ENCODE assay signal across 16 cellular contexts in genomic region chr2:216502776-216503629, GRCh38. TPM values are rescaled to one million over a fixed set of nuclear protein-coding genes. Genes with fewer than 3 reads are reported as not detected.
A peak's percentile ranks its signal among the peaks of the same experiment; 100 is the strongest.
DNase-seq lines count a peak whose midpoint lies in the region; ATAC-seq, FAIRE-seq and TF ChIP-seq lines count a peak whose summit lies in the region.
"Had no signal": no experiment of that assay in that cellular context is flagged by ENCODE, and none has a peak within 500 bp of the region (broad histone marks: within the 10 kb centered on the region; RNA-seq: fewer than 3 reads in every experiment).

No MANE protein-coding gene starts in this region.

- CTCF ChIA-PET in IMR-90 (lab: Yijun Ruan, JAX): no interaction called here

- H3K56ac ChIP-seq in IMR-90 (ENCODE audit: extremely low read depth, insufficient read depth, low read length): no peak overlapping the region

- H3K36me3 ChIP-seq in cardiac muscle cell (peaks cover 37% of the 10 kb centered on the region), IMR-90 (ENCODE audit: control insufficient read depth, insufficient read depth, low read length) (peaks cover 49% of the 10 kb centered on the region), astrocyte (ENCODE audit: insufficient read depth, low read length) (peaks cover 58% of the 10 kb centered on the region)

- H2BK120ac ChIP-seq in IMR-90 (ENCODE audit: low read depth, low read length): no peak overlapping the region

- H3K23ac ChIP-seq in IMR-90 (ENCODE audit: low read depth, low read length): peak overlapping the region; percentile 31; the same call in 1 of the 2 replicates

- H3K9me3 Mint-ChIP-seq in astrocyte (ENCODE audit: unreplicated experiment): no peaks in the 10 kb centered on the region
- no peaks in the 10 kb centered on the region for H3K9me3 Mint-ChIP-seq in stimulated activated memory B cell treated with anti-CD40 and anti-IgM and Interleukin-4, amounts not matched to agents 10 μg/mL and 1 μg/mL and 100 μg/mL, for 72 hours
- no peaks in the 10 kb centered on the region for H3K9me3 Mint-ChIP-seq in naive thymus-derived CD8-positive, alpha-beta T cell

- peaks cover 16% of the 10 kb centered on the region for H3K9me1 ChIP-seq in IMR-90 (ENCODE audit: insufficient read depth, low read length)

- peaks cover 69% of the 10 kb centered on the region for H4K20me1 ChIP-seq in IMR-90 (ENCODE audit: insufficient read depth, low read length)
- H4K20me1 ChIP-seq in astrocyte (ENCODE audit: insufficient read depth, low read length): peaks cover 81% of the 10 kb centered on the region

- POLR2A ChIA-PET in IMR-90 (lab: Charles Lee; ENCODE audit: unreplicated experiment): no interaction called here
- POLR2A ChIA-PET in naive thymus-derived CD8-positive, alpha-beta T cell (lab: Charles Lee): no interaction called here

- no TSS peak for BruUV-seq in IMR-90 (replicated peaks; lab: Mats Ljungman, UMichigan)

- in situ Hi-C loops in IMR-90 (cut with MboI; ENCODE audit: low sequenced_read_pairs): loop anchor here (25.0 kb wide), 1 partner anchor 1009 kb away; no protein-coding TSS in a partner anchor

- H3K4me1 Mint-ChIP-seq in astrocyte (ENCODE audit: low read depth, unreplicated experiment): peaks cover 46% of the 10 kb centered on the region
- peaks cover 51% of the 10 kb centered on the region for H3K4me1 Mint-ChIP-seq in stimulated activated memory B cell treated with anti-CD40 and anti-IgM and Interleukin-4, amounts not matched to agents 10 μg/mL and 1 μg/mL and 100 μg/mL, for 72 hours
- H3K4me1 Mint-ChIP-seq in naive thymus-derived CD8-positive, alpha-beta T cell: peaks cover 21 to 58% (median 53%) of the 10 kb centered on the region in 4 donors

- no peak overlapping the region for H2AK5ac ChIP-seq in IMR-90 (ENCODE audit: low read depth, low read length)

- H3K4me3 ChIP-seq in cardiac muscle cell: no peak overlapping the region
- no peak overlapping the region for H3K4me3 ChIP-seq in IMR-90 (ENCODE audit: insufficient read depth, low read depth, low read length)
- H3K4me3 ChIP-seq in astrocyte (ENCODE audit: insufficient read depth, low read depth, low read length): no peak overlapping the region
- H3K4me3 ChIP-seq: adrenal gland, stomach had no signal

- no peak overlapping the region for H3K14ac ChIP-seq in IMR-90 (replicated peaks; ENCODE audit: low read depth, low read length)

- WGBS in IMR-90 (ENCODE audit: extremely low coverage in 2 of 2, insufficient read length in 1 of 2), 2 experiments: 94% methylated on average over 3 of the region's 8 CpGs; no CpG with 5 or more reads in 1 of the 2 experiments

- no peak for ATAC-seq in Right ventricle myocardium superior (ENCODE audit: poor library complexity)
- ATAC-seq in IMR-90 (ENCODE audit: low read depth): no peak
- ATAC-seq in stimulated activated memory B cell treated with anti-CD40 and anti-IgM and Interleukin-4, amounts not matched to agents 10 μg/mL and 1 μg/mL and 100 μg/mL, for 72 hours: no peak
- ATAC-seq in naive thymus-derived CD8-positive, alpha-beta T cell: no peak
- ATAC-seq in GM19023 (IDR thresholded peaks at IDR 0.05; ENCODE audit: unreplicated experiment): no peak
- ATAC-seq: right cardiac atrium had no signal

- no peak overlapping the region for H3K9ac ChIP-seq in IMR-90 (ENCODE audit: low read depth, low read length)
- peak overlapping the region; percentile 13 for H3K9ac ChIP-seq in astrocyte (ENCODE audit: low read length)

- H3K36me3 Mint-ChIP-seq in astrocyte (ENCODE audit: low read depth, unreplicated experiment): peaks cover 45% of the 10 kb centered on the region
- peaks cover 86% of the 10 kb centered on the region for H3K36me3 Mint-ChIP-seq in stimulated activated memory B cell treated with anti-CD40 and anti-IgM and Interleukin-4, amounts not matched to agents 10 μg/mL and 1 μg/mL and 100 μg/mL, for 72 hours
- H3K36me3 Mint-ChIP-seq in naive thymus-derived CD8-positive, alpha-beta T cell: peaks cover 16 to 73% (median 19%) of the 10 kb centered on the region in 3 donors

- H3K4me3 Mint-ChIP-seq in astrocyte (ENCODE audit: unreplicated experiment): peak overlapping the region; percentile 79
- peak overlapping the region; percentile 33 for H3K4me3 Mint-ChIP-seq in stimulated activated memory B cell treated with anti-CD40 and anti-IgM and Interleukin-4, amounts not matched to agents 10 μg/mL and 1 μg/mL and 100 μg/mL, for 72 hours
- H3K4me3 Mint-ChIP-seq in naive thymus-derived CD8-positive, alpha-beta T cell: peak overlapping the region in 1 of 10 donors; percentile 43

- no peak for FAIRE-seq in astrocyte (lab: Jason Lieb, UNC)
- FAIRE-seq: G401.6, H54 had no signal

- no peak overlapping the region for H2BK5ac ChIP-seq in IMR-90 (ENCODE audit: low read depth, low read length, poor library complexity, severe bottlenecking)

- no peak overlapping the region for H2AK9ac ChIP-seq in IMR-90 (replicated peaks; ENCODE audit: low read depth, low read length, poor library complexity)

- H3K4me1 ChIP-seq in cardiac muscle cell (ENCODE audit: low read depth) (peaks cover 18% of the 10 kb centered on the region), IMR-90 (ENCODE audit: control insufficient read depth, insufficient read depth, low read length) (peaks cover 2% of the 10 kb centered on the region; the same call in 1 of the 2 replicates), astrocyte (ENCODE audit: insufficient read depth, low read length) (peaks cover 22% of the 10 kb centered on the region)
- H3K4me1 ChIP-seq: BE2C had no signal

- H4K8ac ChIP-seq in IMR-90 (ENCODE audit: low read depth in 2 of 2, low read length in 2 of 2): no peak overlapping the region

- H3K27me3 Mint-ChIP-seq in astrocyte (ENCODE audit: low read depth, unreplicated experiment): no peaks in the 10 kb centered on the region
- H3K27me3 Mint-ChIP-seq in stimulated activated memory B cell treated with anti-CD40 and anti-IgM and Interleukin-4, amounts not matched to agents 10 μg/mL and 1 μg/mL and 100 μg/mL, for 72 hours: no peaks in the 10 kb centered on the region
- H3K27me3 Mint-ChIP-seq in naive thymus-derived CD8-positive, alpha-beta T cell: no peaks in the 10 kb centered on the region

- no peak overlapping the region for H2BK20ac ChIP-seq in IMR-90 (ENCODE audit: low read depth, low read length)

- no peak for TF ChIP-seq POLR2A in IMR-90 (IDR thresholded peaks at IDR 0.05; ENCODE audit: low read depth, low read length)

- intact Hi-C loops in Right ventricle myocardium superior (cut with DNase I) (no loop called here), IMR-90 (cut with micrococcal nuclease) (no loop called here)

- DNase-seq in cardiac muscle cell (ENCODE audit: low read depth in 1 of 2, low spot score in 1 of 2) (no peak), Right ventricle myocardium superior (no peak), IMR-90 (no peak), astrocyte (ENCODE audit: low read depth) (no peak)
- DNase-seq in naive thymus-derived CD8-positive, alpha-beta T cell: no peak
- no peak for DNase-seq in effector CD4-positive, alpha-beta T cell
- DNase-seq: adrenal gland, BE2C, cortex of kidney, NCI-H2171, right cardiac atrium, stomach had no signal

- H2AFZ ChIP-seq in IMR-90 (replicated peaks; ENCODE audit: low read length, poor library complexity) (no peak overlapping the region), astrocyte (ENCODE audit: low read depth, low read length) (no peak overlapping the region)

- peaks cover 41 to 78% of the 10 kb centered on the region in 2 experiments for H3K79me1 ChIP-seq in IMR-90 (ENCODE audit: low read depth in 1 of 2, low read length in 2 of 2)

- no peak overlapping the region for H3K4ac ChIP-seq in IMR-90 (ENCODE audit: low read depth, low read length)

- no peak for TF ChIP-seq CTCF in cardiac muscle cell (IDR thresholded peaks at IDR 0.05; ENCODE audit: low read depth, low read length)
- TF ChIP-seq CTCF in IMR-90 (conservative IDR thresholded peaks at IDR 0.05; ENCODE audit: low read depth, low read length): no peak
- TF ChIP-seq CTCF in astrocyte (IDR thresholded peaks at IDR 0.05; ENCODE audit: insufficient read depth, low read depth, low read length): no peak

- no peak overlapping the region for H3K18ac ChIP-seq in IMR-90 (ENCODE audit: low read depth, low read length)

- peak overlapping the region; percentile 14 for H3K27ac Mint-ChIP-seq in astrocyte (ENCODE audit: unreplicated experiment)
- H3K27ac Mint-ChIP-seq in stimulated activated memory B cell treated with anti-CD40 and anti-IgM and Interleukin-4, amounts not matched to agents 10 μg/mL and 1 μg/mL and 100 μg/mL, for 72 hours: no peak overlapping the region
- H3K27ac Mint-ChIP-seq in naive thymus-derived CD8-positive, alpha-beta T cell: peak overlapping the region in 3 of 10 donors; percentile 9 to 60 (median 37)

- H3K79me2 ChIP-seq in astrocyte (ENCODE audit: insufficient read depth, low read length): peaks cover 58% of the 10 kb centered on the region

- no peak overlapping the region for H2BK15ac ChIP-seq in IMR-90 (ENCODE audit: low read depth, low read length)

- H4K91ac ChIP-seq in IMR-90 (ENCODE audit: insufficient read depth, low read depth, low read length): no peak overlapping the region

- H3K4me2 ChIP-seq in IMR-90 (ENCODE audit: low read depth, low read length): no peak overlapping the region
- H3K4me2 ChIP-seq in astrocyte (ENCODE audit: low read length): peak overlapping the region; percentile 91

- H3K27ac ChIP-seq in cardiac muscle cell (peak overlapping the region; percentile 22), IMR-90 (ENCODE audit: insufficient read depth, low read length) (no peak overlapping the region), astrocyte (ENCODE audit: low read depth, low read length) (no peak overlapping the region)
- H3K27ac ChIP-seq: adrenal gland had no signal

- H3K27me3 ChIP-seq in cardiac muscle cell (peaks cover 3% of the 10 kb centered on the region), IMR-90 (ENCODE audit: control insufficient read depth, insufficient read depth, low read length) (no peaks in the 10 kb centered on the region), astrocyte (ENCODE audit: insufficient read depth, low read length) (no peaks in the 10 kb centered on the region)
- H3K27me3 ChIP-seq: adrenal gland, BE2C, stomach had no signal

- TF ChIP-seq RAD21 in IMR-90 (IDR thresholded peaks at IDR 0.05; ENCODE audit: low read length): no peak

- dilution Hi-C loops in IMR-90 (cut with HindIII; ENCODE audit: low sequenced_read_pairs, unreplicated experiment): loop anchor here (25.0 kb wide), 2 partner anchors 159 to 1009 kb away; no protein-coding TSS in a partner anchor

- no peaks in the 10 kb centered on the region for H3K9me3 ChIP-seq in cardiac muscle cell (ENCODE audit: low read depth)
- no peaks in the 10 kb centered on the region for H3K9me3 ChIP-seq in IMR-90 (ENCODE audit: control insufficient read depth, insufficient read depth, low read length)
- no peaks in the 10 kb centered on the region for H3K9me3 ChIP-seq in astrocyte (ENCODE audit: insufficient read depth, low read depth, low read length)
- H3K9me3 ChIP-seq: adrenal gland, BE2C, stomach had no signal

- no peak overlapping the region for H4K5ac ChIP-seq in IMR-90 (ENCODE audit: low read depth, low read length)

RNA-seq across cellular contexts. Expression of gene RPL37A, which starts 4.4 kb away (rescaled TPM):
- 685 and 1,239 TPM in 2 replicates for total RNA-seq in cardiac muscle cell
- polyA plus RNA-seq in cardiac muscle cell: 1,245 and 1,367 TPM in 2 replicates
- 1,979 TPM for total RNA-seq in Right ventricle myocardium superior
- total RNA-seq in IMR-90 (2012; rRNA removed): 341 and 804 TPM in 2 replicates
- 1,504 and 1,572 TPM in 2 replicates for polyA plus RNA-seq in IMR-90 (2012; rRNA removed)
- 2,705 and 5,319 TPM in 2 replicates for polyA plus RNA-seq in IMR-90 (2012; cell fraction: cytosol; rRNA removed)
- polyA plus RNA-seq in IMR-90 (2012; cell fraction: nucleus; rRNA removed; ENCODE audit: low replicate concordance): 530 and 1,168 TPM in 2 replicates
- 2,566 and 2,632 TPM in 2 replicates for total RNA-seq in astrocyte
- 1,000 to 10,000 TPM; 3,176 to 3,258 TPM for total RNA-seq in naive thymus-derived CD8-positive, alpha-beta T cell
- 1,000 to 10,000 TPM; 4,502 to 5,032 (median 4,635) TPM for polyA plus RNA-seq in naive thymus-derived CD8-positive, alpha-beta T cell
